1 cellular context compared by ENCODE assay signal in genomic region chr13:99436686-99437416, GRCh38.
TF ChIP-seq lines count a peak whose summit lies in the region.

No MANE protein-coding gene starts in this region.

TF ChIP-seq in HepG2, 621 proteins besides CTCF, POLR2A, EP300 and RAD21 (continued from another document):
- peak; percentile 63; the same call in 1 of the 2 replicates for TF ChIP-seq MYPOP (CRISPR knock-in tag; IDR thresholded peaks at IDR 0.05)
- no peak for TF ChIP-seq SOX13 (IDR thresholded peaks at IDR 0.05)
- no peak for TF ChIP-seq SOX13 (CRISPR knock-in tag; conservative IDR thresholded peaks at IDR 0.05 in 1 of 2, IDR thresholded peaks at IDR 0.05 in 1 of 2)
- TF ChIP-seq, protein P1, sequence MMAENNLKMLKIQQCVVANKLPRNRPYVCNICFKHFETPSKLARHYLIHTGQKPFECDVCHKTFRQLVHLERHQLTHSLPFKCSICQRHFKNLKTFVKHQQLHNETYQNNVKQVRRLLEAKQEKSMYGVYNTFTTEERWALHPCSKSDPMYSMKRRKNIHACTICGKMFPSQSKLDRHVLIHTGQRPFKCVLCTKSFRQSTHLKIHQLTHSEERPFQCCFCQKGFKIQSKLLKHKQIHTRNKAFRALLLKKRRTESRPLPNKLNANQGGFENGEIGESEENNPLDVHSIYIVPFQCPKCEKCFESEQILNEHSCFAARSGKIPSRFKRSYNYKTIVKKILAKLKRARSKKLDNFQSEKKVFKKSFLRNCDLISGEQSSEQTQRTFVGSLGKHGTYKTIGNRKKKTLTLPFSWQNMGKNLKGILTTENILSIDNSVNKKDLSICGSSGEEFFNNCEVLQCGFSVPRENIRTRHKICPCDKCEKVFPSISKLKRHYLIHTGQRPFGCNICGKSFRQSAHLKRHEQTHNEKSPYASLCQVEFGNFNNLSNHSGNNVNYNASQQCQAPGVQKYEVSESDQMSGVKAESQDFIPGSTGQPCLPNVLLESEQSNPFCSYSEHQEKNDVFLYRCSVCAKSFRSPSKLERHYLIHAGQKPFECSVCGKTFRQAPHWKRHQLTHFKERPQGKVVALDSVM (CRISPR knock-in tag; IDR thresholded peaks at IDR 0.05) = no peak
- TF ChIP-seq ERF (CRISPR knock-in tag; IDR thresholded peaks at IDR 0.05) = 0 out of 2 replicates have a peak, but pooled peaks have one; percentile 44
- TF ChIP-seq, protein P2, sequence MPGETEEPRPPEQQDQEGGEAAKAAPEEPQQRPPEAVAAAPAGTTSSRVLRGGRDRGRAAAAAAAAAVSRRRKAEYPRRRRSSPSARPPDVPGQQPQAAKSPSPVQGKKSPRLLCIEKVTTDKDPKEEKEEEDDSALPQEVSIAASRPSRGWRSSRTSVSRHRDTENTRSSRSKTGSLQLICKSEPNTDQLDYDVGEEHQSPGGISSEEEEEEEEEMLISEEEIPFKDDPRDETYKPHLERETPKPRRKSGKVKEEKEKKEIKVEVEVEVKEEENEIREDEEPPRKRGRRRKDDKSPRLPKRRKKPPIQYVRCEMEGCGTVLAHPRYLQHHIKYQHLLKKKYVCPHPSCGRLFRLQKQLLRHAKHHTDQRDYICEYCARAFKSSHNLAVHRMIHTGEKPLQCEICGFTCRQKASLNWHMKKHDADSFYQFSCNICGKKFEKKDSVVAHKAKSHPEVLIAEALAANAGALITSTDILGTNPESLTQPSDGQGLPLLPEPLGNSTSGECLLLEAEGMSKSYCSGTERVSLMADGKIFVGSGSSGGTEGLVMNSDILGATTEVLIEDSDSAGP (CRISPR knock-in tag; IDR thresholded peaks at IDR 0.05; ENCODE audit: borderline replicate concordance) = peak; percentile 43; the same call in 1 of the 2 replicates
- TF ChIP-seq, protein P3, sequence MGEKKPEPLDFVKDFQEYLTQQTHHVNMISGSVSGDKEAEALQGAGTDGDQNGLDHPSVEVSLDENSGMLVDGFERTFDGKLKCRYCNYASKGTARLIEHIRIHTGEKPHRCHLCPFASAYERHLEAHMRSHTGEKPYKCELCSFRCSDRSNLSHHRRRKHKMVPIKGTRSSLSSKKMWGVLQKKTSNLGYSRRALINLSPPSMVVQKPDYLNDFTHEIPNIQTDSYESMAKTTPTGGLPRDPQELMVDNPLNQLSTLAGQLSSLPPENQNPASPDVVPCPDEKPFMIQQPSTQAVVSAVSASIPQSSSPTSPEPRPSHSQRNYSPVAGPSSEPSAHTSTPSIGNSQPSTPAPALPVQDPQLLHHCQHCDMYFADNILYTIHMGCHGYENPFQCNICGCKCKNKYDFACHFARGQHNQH (CRISPR knock-in tag; IDR thresholded peaks at IDR 0.05) = 0 out of 2 replicates have a peak, but pooled peaks have one; percentile 30
- TF ChIP-seq CCDC6 (CRISPR knock-in tag; IDR thresholded peaks at IDR 0.05) = no peak
- peak; percentile 45; the same call in 1 of the 2 replicates for TF ChIP-seq ZNF788 (CRISPR knock-in tag; IDR thresholded peaks at IDR 0.05; ENCODE audit: borderline replicate concordance)
- peak; percentile 35; the same call in 1 of the 2 replicates for TF ChIP-seq SAP130 (CRISPR knock-in tag; IDR thresholded peaks at IDR 0.05; ENCODE audit: low read depth)
- TF ChIP-seq SRSF1 (optimal IDR thresholded peaks at IDR 0.05; ENCODE audit: low read depth, low read length) = peak; percentile 31
- TF ChIP-seq TBX2 (CRISPR knock-in tag; IDR thresholded peaks at IDR 0.05; ENCODE audit: borderline replicate concordance) = peak; percentile 54; the same call in 1 of the 2 replicates
- TF ChIP-seq HNRNPLL (IDR thresholded peaks at IDR 0.05; ENCODE audit: low read depth, low read length, poor library complexity, severe bottlenecking) = peak; percentile 43
- peak; percentile 78 for TF ChIP-seq STAG1 (CRISPR knock-in tag; IDR thresholded peaks at IDR 0.05)
- no peak for TF ChIP-seq ZNF234 (CRISPR knock-in tag; conservative IDR thresholded peaks at IDR 0.05)
- TF ChIP-seq, protein P4, sequence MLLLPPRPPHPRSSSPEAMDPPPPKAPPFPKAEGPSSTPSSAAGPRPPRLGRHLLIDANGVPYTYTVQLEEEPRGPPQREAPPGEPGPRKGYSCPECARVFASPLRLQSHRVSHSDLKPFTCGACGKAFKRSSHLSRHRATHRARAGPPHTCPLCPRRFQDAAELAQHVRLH (CRISPR knock-in tag; IDR thresholded peaks at IDR 0.05; ENCODE audit: borderline replicate concordance, low read depth) = peak; percentile 29; the same call in 1 of the 2 replicates
- TF ChIP-seq XRCC5 (optimal IDR thresholded peaks at IDR 0.05; ENCODE audit: low read length) = peak; percentile 95
- TF ChIP-seq AHR (CRISPR knock-in tag; IDR thresholded peaks at IDR 0.05) = 0 out of 2 replicates have a peak, but pooled peaks have one; percentile 51
- TF ChIP-seq, protein P5, sequence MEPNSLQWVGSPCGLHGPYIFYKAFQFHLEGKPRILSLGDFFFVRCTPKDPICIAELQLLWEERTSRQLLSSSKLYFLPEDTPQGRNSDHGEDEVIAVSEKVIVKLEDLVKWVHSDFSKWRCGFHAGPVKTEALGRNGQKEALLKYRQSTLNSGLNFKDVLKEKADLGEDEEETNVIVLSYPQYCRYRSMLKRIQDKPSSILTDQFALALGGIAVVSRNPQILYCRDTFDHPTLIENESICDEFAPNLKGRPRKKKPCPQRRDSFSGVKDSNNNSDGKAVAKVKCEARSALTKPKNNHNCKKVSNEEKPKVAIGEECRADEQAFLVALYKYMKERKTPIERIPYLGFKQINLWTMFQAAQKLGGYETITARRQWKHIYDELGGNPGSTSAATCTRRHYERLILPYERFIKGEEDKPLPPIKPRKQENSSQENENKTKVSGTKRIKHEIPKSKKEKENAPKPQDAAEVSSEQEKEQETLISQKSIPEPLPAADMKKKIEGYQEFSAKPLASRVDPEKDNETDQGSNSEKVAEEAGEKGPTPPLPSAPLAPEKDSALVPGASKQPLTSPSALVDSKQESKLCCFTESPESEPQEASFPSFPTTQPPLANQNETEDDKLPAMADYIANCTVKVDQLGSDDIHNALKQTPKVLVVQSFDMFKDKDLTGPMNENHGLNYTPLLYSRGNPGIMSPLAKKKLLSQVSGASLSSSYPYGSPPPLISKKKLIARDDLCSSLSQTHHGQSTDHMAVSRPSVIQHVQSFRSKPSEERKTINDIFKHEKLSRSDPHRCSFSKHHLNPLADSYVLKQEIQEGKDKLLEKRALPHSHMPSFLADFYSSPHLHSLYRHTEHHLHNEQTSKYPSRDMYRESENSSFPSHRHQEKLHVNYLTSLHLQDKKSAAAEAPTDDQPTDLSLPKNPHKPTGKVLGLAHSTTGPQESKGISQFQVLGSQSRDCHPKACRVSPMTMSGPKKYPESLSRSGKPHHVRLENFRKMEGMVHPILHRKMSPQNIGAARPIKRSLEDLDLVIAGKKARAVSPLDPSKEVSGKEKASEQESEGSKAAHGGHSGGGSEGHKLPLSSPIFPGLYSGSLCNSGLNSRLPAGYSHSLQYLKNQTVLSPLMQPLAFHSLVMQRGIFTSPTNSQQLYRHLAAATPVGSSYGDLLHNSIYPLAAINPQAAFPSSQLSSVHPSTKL (CRISPR knock-in tag; IDR thresholded peaks at IDR 0.05) = 0 out of 2 replicates have a peak, but pooled peaks have one; percentile 38
- TF ChIP-seq RXRB (CRISPR knock-in tag; IDR thresholded peaks at IDR 0.05; ENCODE audit: borderline replicate concordance) = peak; percentile 33; the same call in 1 of the 2 replicates
- 0 out of 2 replicates have a peak, but pooled peaks have one; percentile 55 for TF ChIP-seq THAP7 (CRISPR knock-in tag; IDR thresholded peaks at IDR 0.05)
- peak; percentile 72; the same call in 1 of the 2 replicates for TF ChIP-seq KDM2A (CRISPR knock-in tag; IDR thresholded peaks at IDR 0.05; ENCODE audit: borderline replicate concordance, low read depth)
- TF ChIP-seq ZNF569 (CRISPR knock-in tag; IDR thresholded peaks at IDR 0.05; ENCODE audit: borderline replicate concordance) = no peak
- TF ChIP-seq KDM4B (CRISPR knock-in tag; IDR thresholded peaks at IDR 0.05) = no peak
- no peak for TF ChIP-seq SOX6 (IDR thresholded peaks at IDR 0.05)
- peak; percentile 44; the same call in 1 of the 2 replicates for TF ChIP-seq SOX6 (CRISPR knock-in tag; IDR thresholded peaks at IDR 0.05)
- TF ChIP-seq YY1 (IDR thresholded peaks at IDR 0.05; ENCODE audit: insufficient read depth, insufficient replicate concordance, low read depth, low read length) = peak; percentile 59
- no peak for TF ChIP-seq ZFP90 (CRISPR knock-in tag; IDR thresholded peaks at IDR 0.05; ENCODE audit: borderline replicate concordance)
TF ChIP-seq in HepG2: peak in this region for 71.
